1 cellular context compared by ENCODE assay signal in genomic region chr2:167964650-167965404, GRCh38.
TF ChIP-seq lines count a peak whose summit lies in the region.

No MANE protein-coding gene starts in this region.

TF ChIP-seq in HepG2, 621 proteins besides CTCF, POLR2A, EP300 and RAD21 (continued from another document):
- TF ChIP-seq ZNF597 (CRISPR knock-in tag; IDR thresholded peaks at IDR 0.05) (no peak), STAG1 (CRISPR knock-in tag; IDR thresholded peaks at IDR 0.05) (peak; percentile 38), ATF7 (IDR thresholded peaks at IDR 0.05) (peak; percentile 54; the same call in 1 of the 2 replicates), ATF7 (CRISPR knock-in tag; IDR thresholded peaks at IDR 0.05) (no peak)
